Comparison of ENCODE assay signal across 8 cellular contexts in genomic region chr4:15681372-15682339, GRCh38.
A peak's percentile ranks its signal among the peaks of the same experiment; 100 is the strongest.
DNase-seq lines count a peak whose midpoint lies in the region; ATAC-seq lines count a peak whose summit lies in the region.

Gene FAM200B (plus strand): TSS chr4:15681827. CDS start chr4:15686978, 5,151 bp downstream.

- peak within 1 kb of the TSS; percentile 53 to 95 (median 90) for H3K27ac ChIP-seq in BLaER1 treated with 17β-estradiol and CSF1 and Interleukin-3, amounts not matched to agents 10 nM and 100 nM

- peaks cover 22 to 76% (median 45%) of the 10 kb centered on the region in 10 experiments for H3K4me1 ChIP-seq in BLaER1 treated with 17β-estradiol and CSF1 and Interleukin-3, amounts not matched to agents 10 nM and 100 nM

- H3K27me3 ChIP-seq in BLaER1 treated with 17β-estradiol and CSF1 and Interleukin-3, amounts not matched to agents 10 nM and 100 nM = no peaks in the 10 kb centered on the region

- no peaks in the 10 kb centered on the region for H4K20me1 ChIP-seq in BLaER1 treated with 17β-estradiol and CSF1 and Interleukin-3, amounts not matched to agents 10 nM and 100 nM

- peak within 1 kb of the TSS; percentile 84 to 96 (median 90) for H3K9ac ChIP-seq in BLaER1 treated with 17β-estradiol and CSF1 and Interleukin-3, amounts not matched to agents 10 nM and 100 nM

- ATAC-seq in GM19351 (IDR thresholded peaks at IDR 0.05; ENCODE audit: unreplicated experiment) (peak; percentile 88), HG03521 (IDR thresholded peaks at IDR 0.05; ENCODE audit: unreplicated experiment) (peak; percentile 90)

- H3K4me2 ChIP-seq in BLaER1 treated with 17β-estradiol and CSF1 and Interleukin-3, amounts not matched to agents 10 nM and 100 nM = peak within 1 kb of the TSS; percentile 68 to 93 (median 83)

- peak within 1 kb of the TSS; percentile 72 to 94 (median 78) for H3K4me3 ChIP-seq in BLaER1 treated with 17β-estradiol and CSF1 and Interleukin-3, amounts not matched to agents 10 nM and 100 nM

- DNase-seq in NCI-H748 (lab: John Stamatoyannopoulos, UW; ENCODE audit: unreplicated experiment) (peak; percentile 97), dedifferentiated amniotic fluid mesenchymal stem cell (ENCODE audit: extremely low spot score) (peak; percentile 98), left kidney (ENCODE audit: low read depth, low spot score) (peak; percentile 100)
- peak; percentile 98 for DNase-seq in activated CD4-positive, alpha-beta T cell treated with anti-CD3 and anti-CD28 coated beads, Interleukin-2, amount 50 U/mL, for 1 hour
- DNase-seq in stimulated activated CD4-positive, alpha-beta T cell treated with anti-CD3 and anti-CD28 coated beads, Interleukin-2, amount 100 ng/mL, for 24 hours = peak; percentile 99 to 100

- peaks cover 16 to 41% (median 31%) of the 10 kb centered on the region in 11 experiments for H3K36me3 ChIP-seq in BLaER1 treated with 17β-estradiol and CSF1 and Interleukin-3, amounts not matched to agents 10 nM and 100 nM

- peaks cover 0 to 15% (median 4%) of the 10 kb centered on the region in 11 experiments; a peak in 8 of 22 replicates for H3K9me3 ChIP-seq in BLaER1 treated with 17β-estradiol and CSF1 and Interleukin-3, amounts not matched to agents 10 nM and 100 nM (replicated peaks in 1 of 11)

Comparison
In these comparisons a context has a peak if more than half of its experiments do, and no peak if none do; other contexts are left out.
1. Peak in every context shown above with its lines: DNase-seq, ATAC-seq, H3K4me3 ChIP-seq and H3K27ac ChIP-seq.